2 cellular contexts compared by ENCODE assay signal in genomic region chrX:38315186-38315585, GRCh38.
TF ChIP-seq lines count a peak whose summit lies in the region.

No MANE protein-coding gene starts in this region.

TF ChIP-seq in A549, 52 proteins besides CTCF, POLR2A, EP300 and RAD21:
- TF ChIP-seq PHF8 (IDR thresholded peaks at IDR 0.05; ENCODE audit: borderline replicate concordance, low read depth) (no peak), MYC (IDR thresholded peaks at IDR 0.05; ENCODE audit: borderline replicate concordance, low read length) (no peak), TFCP2L1 (CRISPR knock-in tag; IDR thresholded peaks at IDR 0.05) (no peak)

TF ChIP-seq in HEK293, 187 proteins besides CTCF, POLR2A, EP300 and RAD21:
- TF ChIP-seq YY1 (tag by site-specific recombination; IDR thresholded peaks at IDR 0.05) (no peak), ZNF146 (tag by site-specific recombination; IDR thresholded peaks at IDR 0.05) (peak; percentile 95)
TF ChIP-seq in HEK293: peak in this region for 1.
